Comparison of ENCODE assay signal across 8 cellular contexts in the genomic region with DNA sequence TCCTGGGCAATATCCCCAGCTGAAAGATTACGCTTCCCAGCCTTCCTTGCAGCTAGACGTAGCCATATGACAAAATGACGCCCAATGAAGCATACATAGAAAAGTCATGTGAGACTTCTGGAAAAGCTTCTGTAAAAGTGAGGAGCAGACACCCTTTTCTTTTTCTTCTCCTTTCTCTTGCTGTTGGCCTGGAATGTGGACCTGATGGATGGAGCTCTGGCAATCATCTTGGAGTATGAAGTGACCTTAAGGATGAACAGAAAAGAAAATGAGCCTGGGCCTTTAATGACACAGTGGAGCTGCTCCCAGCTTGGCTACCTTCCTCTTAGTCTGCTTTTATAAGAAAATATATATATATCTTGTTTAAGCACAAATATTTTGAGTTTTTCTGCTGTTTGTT. TPM values are rescaled to one million over a fixed set of nuclear protein-coding genes. Genes with fewer than 3 reads are reported as not detected.
"Had no signal": no experiment of that assay in that cellular context is flagged by ENCODE, and none has a peak within 500 bp of the region (broad histone marks: within the 10 kb centered on the region; RNA-seq: fewer than 3 reads in every experiment).

No MANE protein-coding gene starts in this region.

- H2AFZ ChIP-seq: GM23248 had no signal

- DNase-seq: GM23248, GOT3, H9, HCEC 1CT, KBM-7 had no signal

- H3K4me3 ChIP-seq: GM23248 had no signal

- H3K9me3 Mint-ChIP-seq: H9 had no signal

- H3K4me2 ChIP-seq: KMS-11 had no signal

- H3K9ac ChIP-seq: GM23248, KMS-11 had no signal

- ATAC-seq: HepG2 had no signal

- H3K27ac Mint-ChIP-seq: H9 had no signal

- H3K4me3 Mint-ChIP-seq: H9 had no signal

- H3K27ac ChIP-seq: GM23248, HL-60, KMS-11 had no signal

RNA-seq across cellular contexts. Expression of a gene that starts 24.8 kb away (rescaled TPM):
- total RNA-seq: HepG2 had no signal
